22 cellular contexts compared by ENCODE assay signal in the genomic region with DNA sequence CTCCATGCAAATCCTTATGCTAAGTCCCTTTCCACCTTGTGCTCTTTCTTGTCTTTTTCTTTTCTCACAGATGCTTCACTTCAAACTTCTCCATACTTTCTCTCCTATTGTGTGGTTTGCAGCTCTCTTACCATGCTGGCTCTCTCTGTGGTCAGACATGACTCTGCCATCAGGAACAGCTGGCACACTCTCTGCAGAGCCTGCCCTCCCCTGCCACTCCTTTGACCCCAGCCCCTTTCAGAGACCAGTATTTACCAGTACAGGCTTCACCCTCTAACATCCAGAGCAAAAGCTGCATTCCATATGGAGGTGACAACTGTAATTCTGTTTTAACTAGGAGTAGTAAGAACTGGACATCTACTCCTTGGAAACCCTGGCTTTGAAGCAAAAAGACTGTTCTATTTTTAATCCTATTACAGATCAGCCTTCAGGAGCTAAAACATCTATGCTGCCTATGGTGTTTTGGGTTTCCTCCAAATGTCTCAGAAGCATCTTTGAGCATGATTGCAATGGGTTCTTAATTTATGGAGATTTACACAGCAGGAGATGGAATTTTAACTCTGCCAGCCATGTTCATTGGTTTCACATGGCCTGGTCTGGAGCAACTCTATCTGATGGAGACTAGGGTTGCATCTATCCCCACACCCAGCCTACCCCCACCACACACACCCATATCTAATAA.
"Had no signal": no experiment of that assay in that cellular context is flagged by ENCODE, and none has a peak within 500 bp of the region (broad histone marks: within the 10 kb centered on the region; RNA-seq: fewer than 3 reads in every experiment).

No MANE protein-coding gene starts in this region.

- H3K27ac Mint-ChIP-seq: effector memory CD8-positive, alpha-beta T cell; natural killer cell had no signal

- H3K27ac ChIP-seq: pancreas, right lobe of liver, suprapubic skin, transverse colon, upper lobe of right lung, uterus had no signal

- DNase-seq: cortex of kidney; effector memory CD8-positive, alpha-beta T cell; head of caudate nucleus; kidney; mesenchymal stem cell; midbrain; natural killer cell; occipital lobe; pancreas; right lobe of liver; stimulated activated CD4-positive, alpha-beta T cell treated with anti-CD3 and anti-CD28 coated beads, Interleukin-12 subunit alpha, Interleukin-12 subunit beta, amount 100 ng/mL, for 4 hours; stimulated activated CD4-positive, alpha-beta T cell treated with anti-CD3 and anti-CD28 coated beads, Interleukin-1b, Interleukin-23, amount 100 ng/mL, for 48 hours; stimulated activated CD4-positive, alpha-beta T cell treated with anti-CD3 and anti-CD28 coated beads, Interleukin-4, amount 100 ng/mL, for 1 hour; stimulated activated CD8-positive, alpha-beta memory T cell treated with anti-CD3 and anti-CD28 coated beads, Interleukin-4, amount 100 ng/mL, for 48 hours; stimulated activated naive CD4-positive, alpha-beta T cell; stimulated activated naive CD8-positive, alpha-beta T cell treated with anti-CD3 and anti-CD28 coated beads, Interleukin-15, amount 100 ng/mL, for 72 hours; transverse colon; upper lobe of right lung; uterus had no signal

- H3K4me1 Mint-ChIP-seq: natural killer cell; stimulated activated naive CD8-positive, alpha-beta T cell treated with anti-CD3 and anti-CD28 coated beads, Interleukin-15, amount 100 ng/mL, for 72 hours had no signal

- H3K27me3 Mint-ChIP-seq: effector memory CD8-positive, alpha-beta T cell; stimulated activated naive CD8-positive, alpha-beta T cell treated with anti-CD3 and anti-CD28 coated beads, Interleukin-15, amount 100 ng/mL, for 72 hours had no signal

- H3K36me3 ChIP-seq: pancreas, right lobe of liver, suprapubic skin, transverse colon, upper lobe of right lung, uterus had no signal

- H3K4me1 ChIP-seq: pancreas, right lobe of liver, suprapubic skin, transverse colon, upper lobe of right lung, uterus had no signal

- H3K27me3 ChIP-seq: pancreas, right lobe of liver, suprapubic skin, transverse colon, upper lobe of right lung, uterus had no signal

- ATAC-seq: effector memory CD8-positive, alpha-beta T cell; left lobe of liver; natural killer cell; pancreas; right lobe of liver; stimulated activated naive CD8-positive, alpha-beta T cell treated with anti-CD3 and anti-CD28 coated beads, Interleukin-15, amount 100 ng/mL, for 72 hours; upper lobe of right lung had no signal

- H3K4me3 Mint-ChIP-seq: effector memory CD8-positive, alpha-beta T cell; natural killer cell; stimulated activated naive CD8-positive, alpha-beta T cell treated with anti-CD3 and anti-CD28 coated beads, Interleukin-15, amount 100 ng/mL, for 72 hours had no signal

- H3K4me2 ChIP-seq: smooth muscle cell had no signal

- H3K9me3 ChIP-seq: pancreas, right lobe of liver, suprapubic skin, transverse colon, upper lobe of right lung, uterus had no signal

- H3K4me3 ChIP-seq: pancreas, right lobe of liver, smooth muscle cell, suprapubic skin, transverse colon, upper lobe of right lung, uterus had no signal
